Comparison of ENCODE assay signal across 8 cellular contexts in genomic region chr1:2194898-2195673, GRCh38. TPM values are rescaled to one million over a fixed set of nuclear protein-coding genes. Genes with fewer than 3 reads are reported as not detected.
A peak's percentile ranks its signal among the peaks of the same experiment; 100 is the strongest.
DNase-seq lines count a peak whose midpoint lies in the region; ATAC-seq and TF ChIP-seq lines count a peak whose summit lies in the region.

No MANE protein-coding gene starts in this region.

- in situ Hi-C loops in G401 (cut with HindIII; ENCODE audit: low sequenced_read_pairs) = loop anchor here (5.0 kb wide), 2 partner anchors 107 to 152 kb away; no protein-coding TSS in a partner anchor

- H3K4me1 Mint-ChIP-seq in H9 = peaks cover 12 to 18% of the 10 kb centered on the region in 2 experiments

- H3K23me2 ChIP-seq in H9 (ENCODE audit: insufficient read length, low read depth, low read length, poor library complexity, severe bottlenecking) = peaks cover 5% of the 10 kb centered on the region

- H3K9ac ChIP-seq in H9 (ENCODE audit: extremely low read depth, insufficient read length, low read length) = no peak overlapping the region
- H3K9ac ChIP-seq in SK-N-SH = peak overlapping the region; percentile 70; the same call in 1 of the 2 replicates

- TF ChIP-seq CTCF in H9 (conservative IDR thresholded peaks at IDR 0.05) (peak; percentile 95), SK-N-SH (IDR thresholded peaks at IDR 0.05) (peak; percentile 87), ovary (IDR thresholded peaks at IDR 0.05) (peak; percentile 89 to 99 (median 93)), tibial artery (IDR thresholded peaks at IDR 0.05) (peak; percentile 95 to 98)

- no peak overlapping the region for H2BK12ac ChIP-seq in H9 (ENCODE audit: insufficient read length, low read depth, low read length)

- H2AFZ ChIP-seq in H9 (ENCODE audit: low read length) = no peak overlapping the region
- H2AFZ ChIP-seq in SK-N-SH (ENCODE audit: low read depth) = peak overlapping the region; percentile 84; the same call in 1 of the 2 replicates

- H4K5ac ChIP-seq in H9 (ENCODE audit: insufficient read length, low read depth, low read length) = no peak overlapping the region

- H3K27ac ChIP-seq in H9 (ENCODE audit: insufficient read length, low read depth, low read length) = no peak overlapping the region
- peak overlapping the region; percentile 85 to 94 for H3K27ac ChIP-seq in SK-N-SH (ENCODE audit: low read depth in 2 of 2, low read length in 1 of 2)
- peak overlapping the region; percentile 93 to 97 for H3K27ac ChIP-seq in ovary
- peak overlapping the region; percentile 93 to 94 for H3K27ac ChIP-seq in tibial artery

- no peak overlapping the region for H2BK120ac ChIP-seq in H9 (ENCODE audit: low read depth, low read length, poor library complexity, severe bottlenecking)

- H2AK5ac ChIP-seq in H9 (ENCODE audit: insufficient read length, low read length) = no peak overlapping the region

- no peak overlapping the region for H2BK5ac ChIP-seq in H9 (ENCODE audit: insufficient read length, low read length)

- no peak overlapping the region for H3T11ph ChIP-seq in H9 (ENCODE audit: low read length)

- H3K9me3 Mint-ChIP-seq in H9 = no peaks in the 10 kb centered on the region
- no peaks in the 10 kb centered on the region for H3K9me3 Mint-ChIP-seq in activated naive CD4-positive, alpha-beta T cell treated with anti-CD3 and anti-CD28 coated beads, Interleukin-2, amount 50 U/mL, for 72 hours

- intact Hi-C loops in head of caudate nucleus (cut with DNase I) (loop anchor here (2.0 to 5.0 kb wide), 2 partner anchors 37 to 186 kb away; no protein-coding TSS in a partner anchor), ovary (cut with DNase I) (loop anchor here (2.0 to 10.0 kb wide), 6 partner anchors 37 to 188 kb away; no protein-coding TSS in a partner anchor), tibial artery (cut with DNase I; ENCODE audit: low total_unique reads) (loop anchor here (1.0 to 5.0 kb wide), 3 partner anchors 37 to 334 kb away; no protein-coding TSS in a partner anchor)

- DNase-seq in G401 (ENCODE audit: low spot score) (peak; percentile 76), H9 (peak; percentile 90), MG63 (peak; percentile 89), SK-N-SH (peak; percentile 96), head of caudate nucleus (peak; percentile 59 to 92 (median 85)), ovary (peak; percentile 89 to 92 (median 91)), tibial artery (peak; percentile 91 to 96)
- peak; percentile 89 to 92 for DNase-seq in activated naive CD4-positive, alpha-beta T cell treated with anti-CD3 and anti-CD28 coated beads, Interleukin-2, amount 50 U/mL, for 72 hours (ENCODE audit: low spot score in 2 of 2)

- H2BK15ac ChIP-seq in H9 (ENCODE audit: low read depth, low read length) = no peak overlapping the region

- no peak overlapping the region for H2BK20ac ChIP-seq in H9 (ENCODE audit: low read depth, low read length, poor library complexity, severe bottlenecking)

- TF ChIP-seq EP300 in SK-N-SH (IDR thresholded peaks at IDR 0.05; ENCODE audit: borderline replicate concordance in 1 of 2, low read depth in 1 of 2, low read length in 1 of 2) (no peak), ovary (IDR thresholded peaks at IDR 0.05) (no peak)

- H3K4me2 ChIP-seq in H9 (ENCODE audit: insufficient read depth, insufficient read length, low read length) (peak overlapping the region; percentile 52), SK-N-SH (peak overlapping the region; percentile 78; the same call in 1 of the 2 replicates)

- H3K4me3 ChIP-seq in MG63 (peak overlapping the region; percentile 80), SK-N-SH (ENCODE audit: low read depth in 2 of 2, low read length in 1 of 2) (peak overlapping the region; percentile 68 to 73), ovary (peak overlapping the region; percentile 72), tibial artery (peak overlapping the region; percentile 60 to 71)

- H3K9me3 ChIP-seq in H9 (ENCODE audit: control insufficient read depth, low read depth, low read length) = no peaks in the 10 kb centered on the region
- no peaks in the 10 kb centered on the region for H3K9me3 ChIP-seq in MG63
- no peaks in the 10 kb centered on the region for H3K9me3 ChIP-seq in SK-N-SH
- H3K9me3 ChIP-seq in ovary = no peaks in the 10 kb centered on the region
- no peaks in the 10 kb centered on the region for H3K9me3 ChIP-seq in tibial artery

- no peak overlapping the region for H3K18ac ChIP-seq in H9 (ENCODE audit: insufficient read length, low read depth, low read length)

- H3K79me1 ChIP-seq in H9 (ENCODE audit: insufficient read depth, low read depth, low read length, poor library complexity, severe bottlenecking) = no peaks in the 10 kb centered on the region

- H3K79me2 ChIP-seq in H9 (ENCODE audit: insufficient read depth, low read length) (no peaks in the 10 kb centered on the region; the same call in 1 of the 2 replicates), SK-N-SH (ENCODE audit: insufficient read depth) (peaks cover 36% of the 10 kb centered on the region)

- peak; percentile 94 for TF ChIP-seq RAD21 in SK-N-SH (IDR thresholded peaks at IDR 0.05; ENCODE audit: low read length)

- H3K56ac ChIP-seq in H9 (ENCODE audit: insufficient read length, low read depth, low read length) = no peak overlapping the region

- H3K14ac ChIP-seq in H9 (ENCODE audit: insufficient read depth, low read length) = no peak overlapping the region

- H3K36me3 ChIP-seq in MG63 (peaks cover 5% of the 10 kb centered on the region), SK-N-SH (replicated peaks in 1 of 2; ENCODE audit: control insufficient read depth in 1 of 2, insufficient read depth in 2 of 2, low read length in 1 of 2) (no peaks in the 10 kb centered on the region), ovary (no peaks in the 10 kb centered on the region), tibial artery (no peaks in the 10 kb centered on the region)

- CTCF ChIA-PET in SK-N-SH (lab: Yijun Ruan, JAX) = interaction anchor here (0.6 to 11.4 kb wide), 57 partner anchors 9 to 392 kb away, joined by 3 to 292 read pairs (median 4); partner anchors contain the start of genes MORN1 and RER1

- peak overlapping the region in 1 of 3 experiments; percentile 79; a peak in 1 of 7 replicates for H3K27ac Mint-ChIP-seq in H9
- peak overlapping the region; percentile 84 to 90 for H3K27ac Mint-ChIP-seq in activated naive CD4-positive, alpha-beta T cell treated with anti-CD3 and anti-CD28 coated beads, Interleukin-2, amount 50 U/mL, for 72 hours

- no CpG with 5 or more reads among the region's 35 CpGs for WGBS in H9 (ENCODE audit: extremely low coverage, insufficient read length, low lambda C conversion rate)
- 0% methylated on average over 13 of the region's 35 CpGs for WGBS in SK-N-SH (ENCODE audit: low lambda C conversion rate)
- 3 to 5% (median 3%) methylated on average over 26 to 35 of the region's 35 CpGs for WGBS in ovary, 3 donors

- H3K9me2 ChIP-seq in SK-N-SH = no peaks in the 10 kb centered on the region

- H4K20me1 ChIP-seq in H9 (ENCODE audit: control insufficient read depth, insufficient read depth, insufficient read length) (no peaks in the 10 kb centered on the region), SK-N-SH (ENCODE audit: insufficient read depth) (no peaks in the 10 kb centered on the region)

- H3K23ac ChIP-seq in H9 (ENCODE audit: insufficient read length, low read depth, low read length) = no peak overlapping the region

- POLR2A ChIA-PET in SK-N-SH (lab: Yijun Ruan, JAX) = interaction anchor here (0.5 to 2.9 kb wide), 8 partner anchors 10 to 1323 kb away, joined by 3 to 35 read pairs (median 3); partner anchors contain the start of genes MORN1 and RER1

- no peaks in the 10 kb centered on the region for H3K4me1 ChIP-seq in H9 (ENCODE audit: insufficient read depth, low read length)
- H3K4me1 ChIP-seq in SK-N-SH (ENCODE audit: control insufficient read depth in 1 of 2, insufficient read depth in 2 of 2, low read depth in 1 of 2, low read length in 1 of 2) = peaks cover 0 to 41% of the 10 kb centered on the region in 2 experiments; a peak in 1 of 4 replicates
- H3K4me1 ChIP-seq in ovary (ENCODE audit: insufficient read depth) = peaks cover 27% of the 10 kb centered on the region
- peaks cover 8 to 68% (median 62%) of the 10 kb centered on the region in 4 donors for H3K4me1 ChIP-seq in tibial artery

- H3F3A ChIP-seq in SK-N-SH (replicated peaks; ENCODE audit: insufficient read depth) = no peaks in the 10 kb centered on the region

- H3K4ac ChIP-seq in H9 (ENCODE audit: low read depth, low read length) = no peak overlapping the region

- H3K27me3 ChIP-seq in H9 (ENCODE audit: insufficient read depth, low read length) (no peaks in the 10 kb centered on the region), MG63 (no peaks in the 10 kb centered on the region), SK-N-SH (ENCODE audit: insufficient read depth) (no peaks in the 10 kb centered on the region), ovary (no peaks in the 10 kb centered on the region), tibial artery (no peaks in the 10 kb centered on the region)

- no peak overlapping the region for H4K8ac ChIP-seq in H9 (replicated peaks; ENCODE audit: insufficient read length, low read depth, low read length)

- peak; percentile 71 to 77 for ATAC-seq in activated naive CD4-positive, alpha-beta T cell treated with anti-CD3 and anti-CD28 coated beads, Interleukin-2, amount 50 U/mL, for 72 hours

- peak overlapping the region; percentile 73 to 85 for H3K4me3 Mint-ChIP-seq in H9

- peaks cover 6 to 11% (median 8%) of the 10 kb centered on the region in 3 experiments; a peak in 6 of 7 replicates for H3K36me3 Mint-ChIP-seq in H9 (ENCODE audit: insufficient read depth in 1 of 3, low read depth in 3 of 3)
- H3K36me3 Mint-ChIP-seq in activated naive CD4-positive, alpha-beta T cell treated with anti-CD3 and anti-CD28 coated beads, Interleukin-2, amount 50 U/mL, for 72 hours = no peaks in the 10 kb centered on the region

- H3K27me3 Mint-ChIP-seq in H9 (ENCODE audit: low read depth) = no peaks in the 10 kb centered on the region; the same call in 1 of the 2 replicates

- TF ChIP-seq POLR2A in ovary (IDR thresholded peaks at IDR 0.05) = peak; percentile 10

- H4K91ac ChIP-seq in H9 (ENCODE audit: insufficient read length, low read depth, low read length) = no peak overlapping the region

RNA-seq across cellular contexts. Expression of gene FAAP20, which starts 0.5 kb away (rescaled TPM):
- 79.9 and 105 TPM in 2 replicates for total RNA-seq in G401 (2014; rRNA removed; shearing (Covaris generic))
- total RNA-seq in H9 (2021) (119 and 125 TPM in 2 replicates), ovary (10 to 100 TPM; 32.7 to 96.1 (median 61.7) TPM)
- total RNA-seq in MG63 (2014; rRNA removed; shearing (Covaris generic); ENCODE audit: low replicate concordance) = 30.4 and 75.0 TPM in 2 replicates
- polyA plus RNA-seq in SK-N-SH (2012; rRNA removed) (35.6 and 58.3 TPM in 2 replicates), ovary (10 to 100 TPM in 1 of 2 donors, 1 to 10 TPM in 1; 3.4 to 69.2 TPM)
- polyA plus RNA-seq in SK-N-SH (2012; cell fraction: cytosol; rRNA removed) = 26.9 and 34.4 TPM in 2 replicates
- 75.0 and 112 TPM in 2 replicates for polyA plus RNA-seq in SK-N-SH (2012; cell fraction: nucleus; rRNA removed)
- 10 to 100 TPM; 59.1 to 66.9 TPM for total RNA-seq in activated naive CD4-positive, alpha-beta T cell treated with anti-CD3 and anti-CD28 coated beads, Interleukin-2, amount 50 U/mL, for 72 hours

RNA-seq across cellular contexts. Expression of gene SKI, which starts 33.0 kb away (rescaled TPM):
- 5.8 and 15.2 TPM in 2 replicates for total RNA-seq in G401 (2014; rRNA removed; shearing (Covaris generic))
- total RNA-seq in H9 (2021) (88.8 and 89.5 TPM in 2 replicates), ovary (100 to 1,000 TPM in 3 of 7 donors, 10 to 100 TPM in 4; 27.8 to 109 (median 84.3) TPM)
- 7.7 and 9.2 TPM in 2 replicates for total RNA-seq in MG63 (2014; rRNA removed; shearing (Covaris generic); ENCODE audit: low replicate concordance)
- polyA plus RNA-seq in SK-N-SH (2012; rRNA removed) (3.5 and 7.2 TPM in 2 replicates), ovary (10 to 100 TPM; 36.3 to 47.0 TPM)
- 7.1 and 8.9 TPM in 2 replicates for polyA plus RNA-seq in SK-N-SH (2012; cell fraction: cytosol; rRNA removed)
- polyA plus RNA-seq in SK-N-SH (2012; cell fraction: nucleus; rRNA removed) = 14.0 and 14.8 TPM in 2 replicates
- 10 to 100 TPM; 26.6 to 43.8 TPM for total RNA-seq in activated naive CD4-positive, alpha-beta T cell treated with anti-CD3 and anti-CD28 coated beads, Interleukin-2, amount 50 U/mL, for 72 hours
